Comparison of ENCODE assay signal across 17 cellular contexts in the genomic region with DNA sequence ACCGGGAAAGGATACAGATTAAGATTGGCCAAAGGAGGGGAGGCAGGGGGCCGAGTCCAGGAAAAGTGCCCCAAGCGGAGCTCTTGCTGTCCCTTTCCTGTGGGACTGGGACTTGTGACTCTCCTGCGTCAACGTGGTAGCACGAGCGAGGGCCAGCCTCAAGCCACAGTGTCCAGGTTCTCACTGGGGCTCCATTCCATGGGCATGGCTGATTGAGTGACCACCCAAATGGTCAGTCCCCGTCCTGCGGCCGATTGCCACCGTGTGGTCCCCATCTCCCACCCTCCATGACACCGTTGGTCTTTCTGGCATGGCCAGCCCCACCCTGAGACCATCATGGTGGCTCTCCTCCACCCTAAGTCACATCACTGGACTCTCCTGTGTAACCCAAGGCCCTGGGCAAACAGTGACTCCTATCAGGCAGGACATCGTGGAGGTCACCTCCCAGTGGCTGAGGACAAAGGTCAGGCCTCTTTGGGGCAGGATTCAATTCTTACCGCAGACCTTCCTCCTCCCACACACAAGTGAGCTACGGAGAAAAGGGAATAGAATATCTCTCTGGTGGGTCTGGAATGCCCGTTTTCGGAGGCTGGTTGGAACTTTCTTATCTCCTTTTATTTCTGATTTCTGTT.
"Had no signal": no experiment of that assay in that cellular context is flagged by ENCODE, and none has a peak within 500 bp of the region (broad histone marks: within the 10 kb centered on the region; RNA-seq: fewer than 3 reads in every experiment).

No MANE protein-coding gene starts in this region.

- ATAC-seq: activated CD8-positive, alpha-beta memory T cell treated with anti-CD3 and anti-CD28 coated beads, Interleukin-2, amount 10 ng/mL, durations not matched to agents 7 days and 5 days; activated naive CD4-positive, alpha-beta T cell treated with anti-CD3 and anti-CD28 coated beads, Interleukin-2, amount 50 U/mL, for 72 hours; activated T-cell treated with anti-CD3 and anti-CD28 coated beads, Interleukin-2, amount 50 U/mL, for 4 hours; esophagus mucosa; left ventricle myocardium superior; WTC11 had no signal

- H3K9me3 ChIP-seq: adrenal gland, breast epithelium, tibial artery had no signal

- H3K4me3 ChIP-seq: adrenal gland, breast epithelium, tibial artery had no signal

- H3K4me1 ChIP-seq: adrenal gland, parathyroid adenoma had no signal

- H3K36me3 ChIP-seq: adrenal gland, breast epithelium, tibial artery had no signal

- DNase-seq: activated CD4-positive, alpha-beta memory T cell treated with anti-CD3 and anti-CD28 coated beads, Interleukin-2, amount 10 ng/mL, durations not matched to agents 7 days and 5 days; activated CD4-positive, alpha-beta T cell treated with anti-CD3 and anti-CD28 coated beads for 4 hours; activated CD8-positive, alpha-beta memory T cell treated with anti-CD3 and anti-CD28 coated beads, Interleukin-2, amount 10 ng/mL, durations not matched to agents 7 days and 5 days; activated gamma-delta T cell treated with Interleukin-2 at 50 U/mL for 16 hours; activated T-cell treated with anti-CD3 and anti-CD28 coated beads, Interleukin-2, amount 50 U/mL, for 4 hours; cerebellar nuclear complex; effector CD8-positive, alpha-beta T cell; immature natural killer cell; left ventricle myocardium superior; stimulated activated naive CD4-positive, alpha-beta T cell had no signal

- H3K27ac ChIP-seq: adrenal gland, breast epithelium, parathyroid adenoma, tibial artery had no signal
